Comparison of ENCODE assay signal across 8 cellular contexts in genomic region chr14:75427482-75428229, GRCh38. TPM values are rescaled to one million over a fixed set of nuclear protein-coding genes. Genes with fewer than 3 reads are reported as not detected.
A peak's percentile ranks its signal among the peaks of the same experiment; 100 is the strongest.
DNase-seq lines count a peak whose midpoint lies in the region; ATAC-seq and TF ChIP-seq lines count a peak whose summit lies in the region.

JDP2 (plus strand) TSS chr14:75428022; CDS start chr14:75437921, 9,899 bp downstream.

- H3K27me3 ChIP-seq in kidney epithelial cell (ENCODE audit: control insufficient read depth, insufficient read depth, low read length), result no peaks in the 10 kb centered on the region

- H3K4me3 ChIP-seq in kidney epithelial cell (ENCODE audit: low read depth, low read length), result peak within 1 kb of the TSS; percentile 63

- peak within 1 kb of the TSS; percentile 92 for H3K27ac ChIP-seq in cingulate gyrus (ENCODE audit: low read depth, low read length)

- peak; percentile 90 for DNase-seq in EH (ENCODE audit: low read depth)
- DNase-seq in NCI-H1092 (lab: John Stamatoyannopoulos, UW), result peak; percentile 39
- DNase-seq in activated CD4-positive, alpha-beta T cell treated with anti-CD3 and anti-CD28 coated beads for 24 hours (ENCODE audit: low read depth in 2 of 2), result peak; percentile 15 to 22
- no peak for DNase-seq in kidney epithelial cell (ENCODE audit: low read depth)
- DNase-seq in stimulated activated CD4-positive, alpha-beta T cell treated with anti-CD3 and anti-CD28 coated beads, Interleukin-12 subunit alpha, Interleukin-12 subunit beta, amount 100 ng/mL, for 24 hours (ENCODE audit: low read depth in 2 of 2), result peak; percentile 3 to 6
- no peak for DNase-seq in NCI-H1436 (lab: John Stamatoyannopoulos, UW)

- no peak for TF ChIP-seq CTCF in kidney epithelial cell (IDR thresholded peaks at IDR 0.05; ENCODE audit: insufficient read depth, low read length, poor library complexity, severe bottlenecking)

- ATAC-seq in GM21825 (IDR thresholded peaks at IDR 0.05; ENCODE audit: unreplicated experiment), result peak; percentile 43

- no peaks in the 10 kb centered on the region for H3K36me3 ChIP-seq in kidney epithelial cell (ENCODE audit: control insufficient read depth, insufficient read depth, low read length)

RNA-seq across cellular contexts. Expression of gene JDP2, which starts in this region (rescaled TPM):
- total RNA-seq in kidney epithelial cell, result 41.5 and 43.5 TPM in 2 replicates

Comparison
In these comparisons a context has a peak if more than half of its experiments do, and no peak if none do; other contexts are left out.
1. DNase-seq: peak in EH (single experiment), NCI-H1092 (single experiment), activated CD4-positive, alpha-beta T cell treated with anti-CD3 and anti-CD28 coated beads for 24 hours (2 of 2) and stimulated activated CD4-positive, alpha-beta T cell treated with anti-CD3 and anti-CD28 coated beads, Interleukin-12 subunit alpha, Interleukin-12 subunit beta, amount 100 ng/mL, for 24 hours (2 of 2); none in kidney epithelial cell (single experiment) and NCI-H1436 (single experiment).